Comparison of ENCODE assay signal across 13 cellular contexts in genomic region chr16:84663433-84664101, GRCh38. TPM values are rescaled to one million over a fixed set of nuclear protein-coding genes. Genes with fewer than 3 reads are reported as not detected.
DNase-seq lines count a peak whose midpoint lies in the region; ATAC-seq and TF ChIP-seq lines count a peak whose summit lies in the region.
"Had no signal": no experiment of that assay in that cellular context is flagged by ENCODE, and none has a peak within 500 bp of the region (broad histone marks: within the 10 kb centered on the region; RNA-seq: fewer than 3 reads in every experiment).

No MANE protein-coding gene starts in this region.

- peak; percentile 53 for DNase-seq in GM13976 (ENCODE audit: low spot score)
- peak; percentile 74 for DNase-seq in GM20000 (ENCODE audit: low spot score)
- no peak for DNase-seq in A673 (ENCODE audit: low spot score)
- no peak for DNase-seq in NCI-H748 treated with DMSO at 0.1 percent for 48 hours (lab: John Stamatoyannopoulos, UW)
- DNase-seq in putamen (ENCODE audit: low spot score) = no peak
- DNase-seq in medulla oblongata (ENCODE audit: extremely low spot score) = no peak
- DNase-seq: activated CD4-positive, alpha-beta T cell treated with anti-CD3 and anti-CD28 coated beads, Interleukin-2, amount 50 U/mL, for 4 hours; effector CD8-positive, alpha-beta T cell; NCI-H187 treated with DMSO at 0.1 percent for 48 hours had no signal

- no peaks in the 10 kb centered on the region for H3K9me3 ChIP-seq in A673 (ENCODE audit: low read depth, low read length, poor library complexity, severe bottlenecking)

- WGBS in adipose tissue, 3 donors = 62 to 78% (median 78%) methylated on average over 9 of the region's 9 CpGs

- no peak overlapping the region for H3K4me3 ChIP-seq in A673 (ENCODE audit: low read depth, low read length, poor library complexity, severe bottlenecking)
- H3K4me3 ChIP-seq: SK-N-MC had no signal

- CTCF ChIA-PET in A673 (lab: Charles Lee) = interaction anchor here (0.8 kb wide), 1 partner anchor 8 kb away, joined by 9 read pairs; no protein-coding TSS in a partner anchor

- TF ChIP-seq CTCF in GM13976 (IDR thresholded peaks at IDR 0.05; ENCODE audit: borderline replicate concordance, control extremely low read depth, extremely low read depth, insufficient read depth, missing control alignments) = no peak
- TF ChIP-seq CTCF in GM20000 (IDR thresholded peaks at IDR 0.05; ENCODE audit: extremely low read depth, missing control alignments) = no peak
- TF ChIP-seq CTCF in A673 (conservative IDR thresholded peaks at IDR 0.05; ENCODE audit: low read depth, low read length) = no peak

- H3K36me3 ChIP-seq in A673 (ENCODE audit: insufficient read depth, low read length, poor library complexity, severe bottlenecking) = peaks cover 27% of the 10 kb centered on the region

- no TSS peak for BruUV-seq in A673 (replicated peaks; lab: Mats Ljungman, UMichigan)

- intact Hi-C loops in A673 (cut with micrococcal nuclease; ENCODE audit: unreplicated experiment) = no loop called here

- in situ Hi-C loops in GM13976 (cut with MboI; ENCODE audit: low sequenced_read_pairs, unreplicated experiment) = no loop called here

- H3K27me3 ChIP-seq in A673 (replicated peaks; ENCODE audit: insufficient read depth, low read depth, low read length, poor library complexity) = no peaks in the 10 kb centered on the region

- peaks cover 5% of the 10 kb centered on the region for H3K4me1 ChIP-seq in A673 (ENCODE audit: insufficient read depth, low read length, poor library complexity, severe bottlenecking)

- H3K27ac ChIP-seq in adipose tissue (ENCODE audit: low read depth, low read length) (peak overlapping the region; percentile 14), A673 (ENCODE audit: low read depth, low read length, poor library complexity, severe bottlenecking) (no peak overlapping the region)
- H3K27ac ChIP-seq: C4-2B, SK-N-MC had no signal

- POLR2A ChIA-PET in A673 (lab: Charles Lee; ENCODE audit: low non-redundant PET) = no interaction called here

- peak; percentile 87 for ATAC-seq in HG03066 (IDR thresholded peaks at IDR 0.05; ENCODE audit: low read depth, unreplicated experiment)

RNA-seq across cellular contexts. Expression of gene KLHL36, which starts 15.3 kb away (rescaled TPM):
- 10 to 100 TPM; 16.1 to 29.2 (median 17.8) TPM for polyA plus RNA-seq in adipose tissue
- total RNA-seq in A673 (2021) = 22.0 and 27.2 TPM in 2 replicates

RNA-seq across cellular contexts. Expression of gene USP10, which starts 36.2 kb away (rescaled TPM):
- polyA plus RNA-seq in adipose tissue = 10 to 100 TPM; 13.1 to 39.0 (median 21.8) TPM
- 165 and 171 TPM in 2 replicates for total RNA-seq in A673 (2021)

RNA-seq across cellular contexts. Expression of gene COTL1, which starts 45.7 kb away (rescaled TPM):
- 100 to 1,000 TPM in 2 of 3 donors, 10 to 100 TPM in 1; 14.1 to 134 (median 132) TPM for polyA plus RNA-seq in adipose tissue
- 34.1 and 35.9 TPM in 2 replicates for total RNA-seq in A673 (2021)

Comparison
In these comparisons a context has a peak if more than half of its experiments do, and no peak if none do; other contexts are left out.
1. DNase-seq: peak in GM13976 (single experiment) and GM20000 (single experiment); none in A673 (single experiment), NCI-H748 treated with DMSO at 0.1 percent for 48 hours (single experiment), putamen (single experiment) and medulla oblongata (single experiment).